In the genomic region with DNA sequence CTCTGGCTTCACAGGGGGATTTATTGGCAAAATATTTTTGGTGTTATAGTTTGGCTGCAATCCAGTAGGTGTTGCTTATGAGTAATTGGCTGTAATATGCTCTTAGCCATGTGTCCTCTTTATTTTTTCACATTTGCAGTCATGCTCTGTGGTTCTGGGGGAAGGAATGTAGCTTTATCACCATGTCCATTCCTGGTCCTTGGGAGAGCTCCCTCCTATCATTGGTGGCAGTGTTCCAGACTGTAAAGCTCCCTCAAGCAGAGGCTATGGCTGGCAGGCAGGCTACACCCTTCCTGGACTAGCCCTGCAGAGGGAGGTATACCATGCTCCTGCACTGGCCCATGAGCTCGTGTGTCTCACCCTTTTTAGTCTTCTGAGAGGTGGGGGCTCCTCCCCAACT, we compare ENCODE assay signal across 23 cellular contexts.
DNase-seq lines count a peak whose midpoint lies in the region; ATAC-seq and TF ChIP-seq lines count a peak whose summit lies in the region.
"Had no signal": no experiment of that assay in that cellular context is flagged by ENCODE, and none has a peak within 500 bp of the region (broad histone marks: within the 10 kb centered on the region; RNA-seq: fewer than 3 reads in every experiment).

No MANE protein-coding gene starts in this region.

- no peaks in the 10 kb centered on the region; the same call in 1 of the 2 replicates for H3K36me3 ChIP-seq in SJCRH30
- H3K36me3 ChIP-seq: HAP-1 had no signal

- no peak overlapping the region for H3K27ac ChIP-seq in SJCRH30
- H3K27ac ChIP-seq in foreskin keratinocyte, result no peak overlapping the region
- H3K27ac ChIP-seq: A549, epithelial cell of prostate, psoas muscle, testis had no signal

- H3K4me3 ChIP-seq in SJCRH30, result no peak overlapping the region
- no peak overlapping the region for H3K4me3 ChIP-seq in skeletal muscle cell (ENCODE audit: low read depth, low read length)
- H3K4me3 ChIP-seq: A549, GM12878, HAP-1, psoas muscle, testis had no signal

- no peak for TF ChIP-seq CTCF in foreskin keratinocyte (conservative IDR thresholded peaks at IDR 0.05)

- DNase-seq in NCI-H748 (lab: John Stamatoyannopoulos, UW; ENCODE audit: unreplicated experiment) (peak; percentile 20), NCI-H748 treated with DMSO at 0.1 percent for 48 hours (lab: John Stamatoyannopoulos, UW) (no peak), SJCRH30 (peak; percentile 17 to 24), foreskin keratinocyte (peak; percentile 32 to 75), skeletal muscle cell (ENCODE audit: low read depth) (peak; percentile 41), NCI-H1092 (lab: John Stamatoyannopoulos, UW) (no peak)
- DNase-seq: activated CD4-positive, alpha-beta T cell treated with anti-CD3 and anti-CD28 coated beads for 4 hours; activated T-cell treated with anti-CD3 and anti-CD28 coated beads, Interleukin-2, amount 50 U/mL, for 1 hour; CD4-positive, alpha-beta T cell; KG1; NCI-H1436; NCI-H524 treated with DMSO at 0.1 percent for 48 hours; psoas muscle; stimulated activated CD4-positive, alpha-beta T cell treated with anti-CD3 and anti-CD28 coated beads, Interleukin-1b, Interleukin-23, amount 100 ng/mL, for 48 hours; stimulated activated CD8-positive, alpha-beta memory T cell treated with anti-CD3 and anti-CD28 coated beads, Interleukin-4, amount 100 ng/mL, for 48 hours; testis had no signal

- peaks cover 3% of the 10 kb centered on the region; the same call in 1 of the 2 replicates for H3K4me1 ChIP-seq in SJCRH30
- H3K4me1 ChIP-seq in foreskin keratinocyte, result no peaks in the 10 kb centered on the region
- H3K4me1 ChIP-seq: A549, HAP-1, psoas muscle, testis had no signal

- H3K27me3 ChIP-seq in SJCRH30, result no peaks in the 10 kb centered on the region
- H3K27me3 ChIP-seq in foreskin keratinocyte, result no peaks in the 10 kb centered on the region
- H3K27me3 ChIP-seq: testis had no signal

- H3K9me3 ChIP-seq in SJCRH30 (replicated peaks), result 0 out of 2 replicates have a peak, but pooled peaks cover 5% of the 10 kb centered on the region
- H3K9me3 ChIP-seq: A549, psoas muscle, testis had no signal

- no peak for ATAC-seq in foreskin keratinocyte
- no peak for ATAC-seq in HG02571 (IDR thresholded peaks at IDR 0.05; ENCODE audit: unreplicated experiment)
- no peak for ATAC-seq in GM19467 (IDR thresholded peaks at IDR 0.05; ENCODE audit: unreplicated experiment)
- ATAC-seq: A549, GM12878, left lobe of liver, psoas muscle had no signal

Comparison
In these comparisons a context has a peak if more than half of its experiments do, and no peak if none do; other contexts are left out.
1. DNase-seq: peak in NCI-H748 (single experiment), SJCRH30 (2 of 2), foreskin keratinocyte (2 of 2) and skeletal muscle cell (single experiment); none in NCI-H748 treated with DMSO at 0.1 percent for 48 hours (single experiment) and NCI-H1092 (single experiment).